10 cellular contexts compared by ENCODE assay signal in the genomic region with DNA sequence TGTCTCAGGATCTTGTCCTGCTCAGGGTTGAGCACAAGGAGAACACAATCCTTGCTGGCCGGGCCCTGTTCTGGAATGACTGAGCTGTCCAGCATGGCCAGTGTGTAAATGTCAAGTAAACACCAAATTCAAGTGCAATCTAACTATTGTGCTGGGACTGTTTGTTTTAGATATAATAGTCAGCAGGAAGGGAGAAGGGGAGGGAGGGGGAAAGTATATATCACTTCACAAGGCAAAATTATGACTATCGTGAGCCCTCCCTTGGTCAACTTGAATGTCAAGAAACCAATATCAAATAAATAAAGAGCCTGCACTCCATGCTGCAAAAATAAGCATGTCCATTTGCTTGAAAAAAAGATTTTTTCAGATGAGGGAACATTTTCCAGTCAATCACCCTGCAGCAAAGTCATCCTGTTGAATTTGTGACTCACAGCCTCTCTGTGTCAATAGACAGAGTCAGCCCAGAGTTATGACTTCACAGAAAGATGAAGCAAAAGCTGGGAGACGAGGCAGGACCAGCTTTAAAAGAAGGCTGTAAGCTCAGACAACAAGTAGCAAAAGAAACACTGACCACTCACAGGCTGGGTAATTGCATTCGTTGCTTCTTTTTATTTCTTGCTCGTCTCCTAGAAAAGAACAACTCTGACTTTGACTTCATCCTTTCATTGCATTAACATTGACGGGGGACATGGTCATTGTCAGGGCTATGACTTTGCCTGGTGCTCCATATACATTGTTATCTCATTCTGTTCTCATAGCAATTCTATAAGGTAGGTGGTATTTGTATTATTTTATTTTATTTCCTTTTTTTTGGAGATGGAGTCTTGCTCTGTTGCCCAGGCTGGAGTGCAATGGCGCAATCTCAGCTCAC. TPM values are rescaled to one million over a fixed set of nuclear protein-coding genes. Genes with fewer than 3 reads are reported as not detected.
DNase-seq lines count a peak whose midpoint lies in the region; ATAC-seq, FAIRE-seq and TF ChIP-seq lines count a peak whose summit lies in the region.
"Had no signal": no experiment of that assay in that cellular context is flagged by ENCODE, and none has a peak within 500 bp of the region (broad histone marks: within the 10 kb centered on the region; RNA-seq: fewer than 3 reads in every experiment).

No MANE protein-coding gene starts in this region.

- H3K9me3 ChIP-seq in adrenal gland (replicated peaks in 1 of 3) (no peaks in the 10 kb centered on the region), right cardiac atrium (ENCODE audit: control insufficient read depth, low read length) (no peaks in the 10 kb centered on the region)

- intact Hi-C loops in adrenal gland (cut with DNase I) (no loop called here), right cardiac atrium (cut with DNase I) (no loop called here)
- intact Hi-C loops in activated CD4-positive, alpha-beta T cell treated with anti-CD3 and anti-CD28 coated beads for 36 hours (cut with DNase I, micrococcal nuclease) = no loop called here

- no peaks in the 10 kb centered on the region for H3K4me1 Mint-ChIP-seq in activated CD4-positive, alpha-beta T cell treated with anti-CD3 and anti-CD28 coated beads for 36 hours
- H3K4me1 Mint-ChIP-seq: B cell had no signal

- H3K27ac ChIP-seq in adrenal gland (peak overlapping the region in 1 of 5 donors; percentile 33), right cardiac atrium (ENCODE audit: low read length) (peak overlapping the region; percentile 67)

- H3K4me1 ChIP-seq in adrenal gland (replicated peaks in 1 of 2) (no peaks in the 10 kb centered on the region), right cardiac atrium (ENCODE audit: control insufficient read depth, insufficient read depth, low read length) (peaks cover 2% of the 10 kb centered on the region)

- POLR2A ChIA-PET in activated CD4-positive, alpha-beta T cell treated with anti-CD3 and anti-CD28 coated beads for 36 hours (lab: Charles Lee) = no interaction called here

- TF ChIP-seq CTCF in adrenal gland (IDR thresholded peaks at IDR 0.05) = no peak

- H3K4me3 ChIP-seq in adrenal gland = no peak overlapping the region
- H3K4me3 ChIP-seq in right cardiac atrium (ENCODE audit: low read length) = no peak overlapping the region

- H3K27me3 ChIP-seq in adrenal gland = no peaks in the 10 kb centered on the region
- H3K27me3 ChIP-seq in right cardiac atrium (ENCODE audit: control insufficient read depth, insufficient read depth) = no peaks in the 10 kb centered on the region

- DNase-seq in NCI-H510A treated with DMSO at 0.1 percent for 48 hours (lab: John Stamatoyannopoulos, UW) = peak; percentile 58
- DNase-seq in NCI-H510A (lab: John Stamatoyannopoulos, UW) = no peak
- DNase-seq in adrenal gland = peak in 4 of 7 donors; percentile 28 to 42 (median 34)
- DNase-seq in right cardiac atrium = peak; percentile 67 to 83 (median 68)
- peak; percentile 76 for DNase-seq in urothelium cell line (ENCODE audit: low spot score)
- DNase-seq in cerebellar cortex (ENCODE audit: low spot score) = no peak
- no peak for DNase-seq in activated CD4-positive, alpha-beta T cell treated with anti-CD3 and anti-CD28 coated beads for 36 hours
- DNase-seq: activated naive CD4-positive, alpha-beta T cell treated with anti-CD3 and anti-CD28 coated beads for 36 hours had no signal

- no peaks in the 10 kb centered on the region for H3K36me3 ChIP-seq in adrenal gland (replicated peaks in 1 of 2)

- CTCF ChIA-PET in activated CD4-positive, alpha-beta T cell treated with anti-CD3 and anti-CD28 coated beads for 36 hours (lab: Charles Lee) = no interaction called here

- peak; percentile 90 to 97 for ATAC-seq in right cardiac atrium
- ATAC-seq in GM19023 (IDR thresholded peaks at IDR 0.05; ENCODE audit: unreplicated experiment) = no peak
- no peak for ATAC-seq in activated CD4-positive, alpha-beta T cell treated with anti-CD3 and anti-CD28 coated beads for 36 hours

- H3K9me3 Mint-ChIP-seq in activated CD4-positive, alpha-beta T cell treated with anti-CD3 and anti-CD28 coated beads for 36 hours (ENCODE audit: low read depth) = no peaks in the 10 kb centered on the region
- H3K9me3 Mint-ChIP-seq: activated naive CD4-positive, alpha-beta T cell treated with anti-CD3 and anti-CD28 coated beads for 36 hours had no signal

- H3K4me3 Mint-ChIP-seq in activated CD4-positive, alpha-beta T cell treated with anti-CD3 and anti-CD28 coated beads for 36 hours = no peak overlapping the region
- H3K4me3 Mint-ChIP-seq: activated naive CD4-positive, alpha-beta T cell treated with anti-CD3 and anti-CD28 coated beads for 36 hours; B cell had no signal

- TF ChIP-seq POLR2A in adrenal gland (IDR thresholded peaks at IDR 0.05) = no peak

- H3K36me3 Mint-ChIP-seq in activated CD4-positive, alpha-beta T cell treated with anti-CD3 and anti-CD28 coated beads for 36 hours (ENCODE audit: low read depth) = no peaks in the 10 kb centered on the region

- H3K27ac Mint-ChIP-seq in activated CD4-positive, alpha-beta T cell treated with anti-CD3 and anti-CD28 coated beads for 36 hours = no peak overlapping the region
- H3K27ac Mint-ChIP-seq: activated naive CD4-positive, alpha-beta T cell treated with anti-CD3 and anti-CD28 coated beads for 36 hours; B cell had no signal

- 59 to 64% (median 63%) methylated on average over 7 of the region's 7 CpGs for WGBS in adrenal gland, 4 donors
- WGBS in right cardiac atrium = 59% methylated on average over 7 of the region's 7 CpGs

- no peaks in the 10 kb centered on the region for H3K27me3 Mint-ChIP-seq in activated CD4-positive, alpha-beta T cell treated with anti-CD3 and anti-CD28 coated beads for 36 hours

- FAIRE-seq in urothelium cell line (lab: Jason Lieb, UNC) = no peak

RNA-seq across cellular contexts. Expression of gene KLF4, which starts 15.3 kb away (rescaled TPM):
- total RNA-seq in adrenal gland (10 to 100 TPM in 7 of 8 donors, 1 to 10 TPM in 1; 6.3 to 58.3 (median 18.0) TPM), right cardiac atrium (10 to 100 TPM; 37.0 to 71.6 (median 44.0) TPM)
- polyA plus RNA-seq in adrenal gland (10 to 100 TPM in 1 of 3 donors, 1 to 10 TPM in 2; 6.9 to 14.2 (median 8.7) TPM), right cardiac atrium (44.1 TPM)
- 1 to 10 TPM in 1 of 2 experiments, under 1 TPM in 1; 0.88 to 1.2 TPM for total RNA-seq in activated CD4-positive, alpha-beta T cell treated with anti-CD3 and anti-CD28 coated beads for 36 hours

Comparison
In these comparisons a context has a peak if more than half of its experiments do, and no peak if none do; other contexts are left out.
1. DNase-seq: peak in NCI-H510A treated with DMSO at 0.1 percent for 48 hours (single experiment), adrenal gland (4 of 7), right cardiac atrium (3 of 3) and urothelium cell line (single experiment); none in NCI-H510A (single experiment), cerebellar cortex (single experiment) and activated CD4-positive, alpha-beta T cell treated with anti-CD3 and anti-CD28 coated beads for 36 hours (single experiment).
2. ATAC-seq: peak in right cardiac atrium (2 of 2); none in GM19023 (single experiment) and activated CD4-positive, alpha-beta T cell treated with anti-CD3 and anti-CD28 coated beads for 36 hours (single experiment).